In the genomic region with DNA sequence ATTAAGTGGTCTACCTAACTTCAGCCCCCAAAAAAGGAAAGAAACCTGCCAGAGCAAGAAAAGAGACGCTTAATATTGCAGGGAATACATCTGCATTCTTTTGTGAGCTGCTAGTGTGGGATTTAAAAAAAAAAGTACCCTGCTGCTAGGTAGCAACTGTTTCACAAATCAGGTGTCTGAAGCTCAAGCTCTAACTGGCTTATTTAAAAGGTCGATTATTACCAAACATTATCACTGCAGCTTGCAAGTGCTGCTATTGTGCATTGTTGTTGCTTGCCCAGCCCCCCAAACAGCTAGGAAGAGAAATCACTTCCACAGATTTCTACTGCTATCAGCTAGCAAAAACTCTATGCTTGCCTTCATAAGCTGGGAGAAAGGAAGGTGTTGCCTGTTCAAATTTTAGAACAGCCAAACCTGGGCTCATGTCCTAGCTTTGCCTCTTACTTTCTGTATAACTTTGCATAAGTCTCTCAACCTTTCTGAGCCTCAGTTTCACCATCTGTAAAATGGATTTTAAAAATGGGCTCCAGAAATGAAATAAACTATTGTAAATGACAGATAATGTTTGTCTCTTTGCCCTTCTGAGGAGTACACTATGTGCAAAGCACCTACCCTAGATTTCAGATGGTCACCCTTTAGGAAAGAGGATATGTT, we compare ENCODE assay signal across 10 cellular contexts.
DNase-seq lines count a peak whose midpoint lies in the region; ATAC-seq and TF ChIP-seq lines count a peak whose summit lies in the region.
"Had no signal": no experiment of that assay in that cellular context is flagged by ENCODE, and none has a peak within 500 bp of the region (broad histone marks: within the 10 kb centered on the region; RNA-seq: fewer than 3 reads in every experiment).

No MANE protein-coding gene starts in this region.

- H3K9me3 Mint-ChIP-seq in T-helper 1 cell treated with Interleukin-12 subunit alpha and Interleukin-12 subunit beta and Interleukin-4 antibody, amounts not matched to agents 30 μg/mL and 1 μg/mL, for 36 hours, result peaks cover 2% of the 10 kb centered on the region

- H3K36me3 Mint-ChIP-seq in T-helper 1 cell treated with Interleukin-12 subunit alpha and Interleukin-12 subunit beta and Interleukin-4 antibody, amounts not matched to agents 30 μg/mL and 1 μg/mL, for 36 hours (ENCODE audit: low read depth), result peaks cover 6% of the 10 kb centered on the region

- ATAC-seq in thoracic aorta (ENCODE audit: insufficient number of reproducible peaks, low FRiP score, low read depth) (no peak), GM18517 (IDR thresholded peaks at IDR 0.05; ENCODE audit: unreplicated experiment) (no peak)

- H3K4me3 ChIP-seq in endocrine pancreas (ENCODE audit: control insufficient read depth, insufficient read depth, low read length) (peak overlapping the region; percentile 38), mucosa of stomach (ENCODE audit: low read length) (peak overlapping the region; percentile 32), thoracic aorta (peak overlapping the region; percentile 49)

- H3K9ac ChIP-seq in endocrine pancreas (ENCODE audit: control insufficient read depth, insufficient read depth, low read length), result no peak overlapping the region
- peak overlapping the region; percentile 62 for H3K9ac ChIP-seq in mucosa of stomach (ENCODE audit: low read length)

- H3K27me3 ChIP-seq in endocrine pancreas (ENCODE audit: control insufficient read depth, insufficient read depth, low read length) (no peaks in the 10 kb centered on the region), mucosa of stomach (ENCODE audit: control insufficient read depth, insufficient read depth, low read length) (no peaks in the 10 kb centered on the region), thoracic aorta (replicated peaks; ENCODE audit: insufficient read depth) (no peaks in the 10 kb centered on the region)

- no peaks in the 10 kb centered on the region for H3K27me3 Mint-ChIP-seq in T-helper 1 cell treated with Interleukin-12 subunit alpha and Interleukin-12 subunit beta and Interleukin-4 antibody, amounts not matched to agents 30 μg/mL and 1 μg/mL, for 36 hours (ENCODE audit: low read depth)

- H3K36me3 ChIP-seq in endocrine pancreas (ENCODE audit: control insufficient read depth, insufficient read depth, low read length) (no peaks in the 10 kb centered on the region), mucosa of stomach (ENCODE audit: control insufficient read depth, insufficient read depth, low read length) (no peaks in the 10 kb centered on the region), thoracic aorta (no peaks in the 10 kb centered on the region)

- H3K4me1 ChIP-seq in endocrine pancreas (ENCODE audit: control insufficient read depth, insufficient read depth, low read length), result peaks cover 6% of the 10 kb centered on the region
- peaks cover 10% of the 10 kb centered on the region for H3K4me1 ChIP-seq in mucosa of stomach (ENCODE audit: control insufficient read depth, insufficient read depth, low read length)
- peaks cover 0 to 15% of the 10 kb centered on the region in 2 donors for H3K4me1 ChIP-seq in thoracic aorta (ENCODE audit: control insufficient read depth in 1 of 2, low read depth in 2 of 2)

- DNase-seq in T-helper 1 cell, result no peak
- no peak for DNase-seq in thoracic aorta (ENCODE audit: low spot score)
- DNase-seq in D341Med (ENCODE audit: low spot score), result no peak
- DNase-seq in NCI-H748 (lab: John Stamatoyannopoulos, UW; ENCODE audit: unreplicated experiment), result no peak
- DNase-seq: effector CD4-positive, alpha-beta T cell; NCI-H82 had no signal

- H3K4me1 Mint-ChIP-seq in T-helper 1 cell treated with Interleukin-12 subunit alpha and Interleukin-12 subunit beta and Interleukin-4 antibody, amounts not matched to agents 30 μg/mL and 1 μg/mL, for 36 hours (ENCODE audit: low read depth), result peaks cover 29% of the 10 kb centered on the region

- H3K9me3 ChIP-seq in endocrine pancreas (ENCODE audit: control insufficient read depth, low read length) (no peaks in the 10 kb centered on the region), mucosa of stomach (ENCODE audit: control insufficient read depth, low read length) (no peaks in the 10 kb centered on the region), thoracic aorta (no peaks in the 10 kb centered on the region)

- no peak overlapping the region for H3K27ac Mint-ChIP-seq in T-helper 1 cell treated with Interleukin-12 subunit alpha and Interleukin-12 subunit beta and Interleukin-4 antibody, amounts not matched to agents 30 μg/mL and 1 μg/mL, for 36 hours

- no peak for TF ChIP-seq CTCF in thoracic aorta (IDR thresholded peaks at IDR 0.05)

- peak overlapping the region; percentile 10 for H3K4me3 Mint-ChIP-seq in T-helper 1 cell treated with Interleukin-12 subunit alpha and Interleukin-12 subunit beta and Interleukin-4 antibody, amounts not matched to agents 30 μg/mL and 1 μg/mL, for 36 hours

- H3K27ac ChIP-seq in thoracic aorta, result no peak overlapping the region
